ENCODE assay signal across 10 cellular contexts in genomic region chr3:53748512-53749271, GRCh38.
DNase-seq lines count a peak whose midpoint lies in the region; ATAC-seq and TF ChIP-seq lines count a peak whose summit lies in the region.
"Had no signal": no experiment of that assay in that cellular context is flagged by ENCODE, and none has a peak within 500 bp of the region (broad histone marks: within the 10 kb centered on the region; RNA-seq: fewer than 3 reads in every experiment).

No MANE protein-coding gene starts in this region.

- no peak overlapping the region for H3K27ac ChIP-seq in naive thymus-derived CD4-positive, alpha-beta T cell (ENCODE audit: low read depth, low read length)
- H3K27ac ChIP-seq in hepatocyte = no peak overlapping the region

- DNase-seq in NOMO-1 (lab: John Stamatoyannopoulos, UW; ENCODE audit: unreplicated experiment in 2 of 2) (peak; percentile 22 to 88), hepatocyte (ENCODE audit: low spot score) (no peak)
- no peak for DNase-seq in naive thymus-derived CD4-positive, alpha-beta T cell
- no peak for DNase-seq in activated naive CD4-positive, alpha-beta T cell treated with Interleukin-2 at 50 U/mL for 16 hours
- DNase-seq in stimulated activated CD4-positive, alpha-beta T cell treated with anti-CD3 and anti-CD28 coated beads, Interleukin-15, amount 100 ng/mL, for 24 hours = no peak

- no peaks in the 10 kb centered on the region for H3K9me2 ChIP-seq in hepatocyte (replicated peaks; ENCODE audit: insufficient read depth)

- no peak overlapping the region for H3K4me3 ChIP-seq in naive thymus-derived CD4-positive, alpha-beta T cell (ENCODE audit: low read length)
- H3K4me3 ChIP-seq in hepatocyte = no peak overlapping the region

- no peaks in the 10 kb centered on the region for H4K20me1 ChIP-seq in hepatocyte (ENCODE audit: insufficient read depth, poor library complexity, severe bottlenecking)

- no peak for TF ChIP-seq CTCF in hepatocyte (IDR thresholded peaks at IDR 0.05; ENCODE audit: poor library complexity)

- no peaks in the 10 kb centered on the region for H3K9me3 Mint-ChIP-seq in naive thymus-derived CD4-positive, alpha-beta T cell
- H3K9me3 Mint-ChIP-seq: neural crest cell had no signal

- WGBS in hepatocyte (ENCODE audit: low lambda C conversion rate, missing lambda C conversion rate) = 79% methylated on average over 8 of the region's 8 CpGs

- no peaks in the 10 kb centered on the region for H3K9me3 ChIP-seq in naive thymus-derived CD4-positive, alpha-beta T cell (ENCODE audit: control insufficient read depth in 2 of 3, low read length in 3 of 3)
- H3K9me3 ChIP-seq in hepatocyte (ENCODE audit: low read depth) = no peaks in the 10 kb centered on the region

- H2AFZ ChIP-seq in hepatocyte = no peak overlapping the region

- no peak overlapping the region for H3K27ac Mint-ChIP-seq in naive thymus-derived CD4-positive, alpha-beta T cell

- H3K4me3 Mint-ChIP-seq in naive thymus-derived CD4-positive, alpha-beta T cell = no peak overlapping the region
- H3K4me3 Mint-ChIP-seq: neural crest cell had no signal

- POLR2A ChIA-PET in naive thymus-derived CD4-positive, alpha-beta T cell (lab: Charles Lee) = no interaction called here

- H3K36me3 Mint-ChIP-seq in naive thymus-derived CD4-positive, alpha-beta T cell = peaks cover 0 to 3% (median 0%) of the 10 kb centered on the region in 5 donors

- no peaks in the 10 kb centered on the region for H3K4me1 ChIP-seq in naive thymus-derived CD4-positive, alpha-beta T cell (ENCODE audit: control insufficient read depth in 2 of 2, insufficient read depth in 2 of 2, low read length in 2 of 2)
- no peaks in the 10 kb centered on the region for H3K4me1 ChIP-seq in hepatocyte (ENCODE audit: insufficient read depth)

- no peaks in the 10 kb centered on the region for H3K79me2 ChIP-seq in hepatocyte

- CTCF ChIA-PET in naive thymus-derived CD4-positive, alpha-beta T cell (lab: Charles Lee) = no interaction called here

- H3K27me3 Mint-ChIP-seq in naive thymus-derived CD4-positive, alpha-beta T cell = peaks cover 0 to 15% (median 3%) of the 10 kb centered on the region in 5 donors

- H3K4me2 ChIP-seq in hepatocyte = no peak overlapping the region

- ATAC-seq in GM19025 (IDR thresholded peaks at IDR 0.05; ENCODE audit: low read depth, unreplicated experiment) (peak; percentile 76), HG02678 (IDR thresholded peaks at IDR 0.05; ENCODE audit: unreplicated experiment) (peak; percentile 81), esophagus mucosa (no peak)
- peak; percentile 78 for ATAC-seq in naive thymus-derived CD4-positive, alpha-beta T cell
- ATAC-seq: HCT116 had no signal

- no peaks in the 10 kb centered on the region for H3K27me3 ChIP-seq in naive thymus-derived CD4-positive, alpha-beta T cell (ENCODE audit: control insufficient read depth in 2 of 2, insufficient read depth in 2 of 2, low read length in 2 of 2)
- no peaks in the 10 kb centered on the region for H3K27me3 ChIP-seq in hepatocyte

- intact Hi-C loops in naive thymus-derived CD4-positive, alpha-beta T cell (cut with micrococcal nuclease) = no loop called here

- no peaks in the 10 kb centered on the region for H3K36me3 ChIP-seq in naive thymus-derived CD4-positive, alpha-beta T cell (ENCODE audit: control insufficient read depth in 2 of 3, insufficient read depth in 3 of 3, low read length in 3 of 3)
- H3K36me3 ChIP-seq in hepatocyte (replicated peaks; ENCODE audit: insufficient read depth, low read depth) = no peaks in the 10 kb centered on the region

- H3K4me1 Mint-ChIP-seq in naive thymus-derived CD4-positive, alpha-beta T cell = peaks cover 3 to 21% (median 6%) of the 10 kb centered on the region in 7 donors
- H3K4me1 Mint-ChIP-seq: neural crest cell had no signal

Comparison
In these comparisons a context has a peak if more than half of its experiments do, and no peak if none do; other contexts are left out.
1. DNase-seq: peak in NOMO-1 (2 of 2); none in naive thymus-derived CD4-positive, alpha-beta T cell (0 of 9), hepatocyte (single experiment), activated naive CD4-positive, alpha-beta T cell treated with Interleukin-2 at 50 U/mL for 16 hours (single experiment) and stimulated activated CD4-positive, alpha-beta T cell treated with anti-CD3 and anti-CD28 coated beads, Interleukin-15, amount 100 ng/mL, for 24 hours (single experiment).